In the genomic region with DNA sequence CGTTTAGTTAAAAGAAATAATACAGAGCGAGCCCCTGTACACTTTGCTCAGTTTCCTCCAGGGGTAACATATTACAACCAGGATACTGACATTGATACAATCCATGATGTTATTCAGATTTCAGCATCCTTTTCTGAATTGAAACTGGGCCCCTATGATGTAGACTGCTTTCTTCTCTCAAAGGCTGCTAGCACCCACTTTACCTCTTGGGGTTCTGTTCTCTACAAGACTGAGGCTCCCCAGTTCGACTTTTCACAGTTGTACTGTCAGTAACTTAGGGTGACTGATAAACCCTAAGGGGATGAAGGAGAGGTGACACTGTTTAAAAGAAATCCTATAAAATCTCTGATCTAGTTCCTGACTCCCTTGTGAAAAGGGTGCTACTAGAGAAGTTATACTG, we compare ENCODE assay signal across 8 cellular contexts. TPM values are rescaled to one million over a fixed set of nuclear protein-coding genes. Genes with fewer than 3 reads are reported as not detected.
DNase-seq lines count a peak whose midpoint lies in the region; ATAC-seq and TF ChIP-seq lines count a peak whose summit lies in the region.

No MANE protein-coding gene starts in this region.

- peak; percentile 14 for ATAC-seq in activated CD8-positive, alpha-beta T cell treated with anti-CD3 and anti-CD28 coated beads, Interleukin-2, amount 10 ng/mL, durations not matched to agents 7 days and 5 days

- H3K36me3 Mint-ChIP-seq in activated T-cell treated with anti-CD3 and anti-CD28 coated beads, Interleukin-2, amount 50 U/mL, for 24 hours (ENCODE audit: low read depth), result peaks cover 48% of the 10 kb centered on the region
- peaks cover 29% of the 10 kb centered on the region for H3K36me3 Mint-ChIP-seq in activated CD8-positive, alpha-beta T cell treated with anti-CD3 and anti-CD28 coated beads, Interleukin-2, amount 10 ng/mL, durations not matched to agents 7 days and 5 days (ENCODE audit: low read depth)
- H3K36me3 Mint-ChIP-seq in immature natural killer cell, result peaks cover 6 to 22% (median 19%) of the 10 kb centered on the region in 3 donors

- peak overlapping the region; percentile 71 to 84 for H3K27ac ChIP-seq in tibial artery

- TF ChIP-seq CTCF in tibial artery (IDR thresholded peaks at IDR 0.05), result no peak

- DNase-seq in activated T-cell treated with anti-CD3 and anti-CD28 coated beads, Interleukin-2, amount 50 U/mL, for 24 hours, result no peak
- DNase-seq in activated T-cell treated with anti-CD3 and anti-CD28 coated beads for 4 hours, result no peak
- DNase-seq in activated CD8-positive, alpha-beta T cell treated with anti-CD3 and anti-CD28 coated beads, Interleukin-2, amount 10 ng/mL, durations not matched to agents 7 days and 5 days, result peak; percentile 38
- DNase-seq in immature natural killer cell, result peak in 1 of 3 donors; percentile 2
- DNase-seq in tibial artery, result no peak
- no peak for DNase-seq in hippocampal formation (lab: John Stamatoyannopoulos, UW)
- no peak for DNase-seq in DMS53 treated with DMSO at 0.1 percent for 48 hours (lab: John Stamatoyannopoulos, UW; ENCODE audit: unreplicated experiment)
- no peak for DNase-seq in posterior cingulate gyrus

- CTCF ChIA-PET in activated CD8-positive, alpha-beta T cell treated with anti-CD3 and anti-CD28 coated beads, Interleukin-2, amount 10 ng/mL, durations not matched to agents 7 days and 5 days (lab: Charles Lee), result no interaction called here

- H3K9me3 Mint-ChIP-seq in activated T-cell treated with anti-CD3 and anti-CD28 coated beads, Interleukin-2, amount 50 U/mL, for 24 hours, result no peaks in the 10 kb centered on the region
- no peaks in the 10 kb centered on the region for H3K9me3 Mint-ChIP-seq in activated CD8-positive, alpha-beta T cell treated with anti-CD3 and anti-CD28 coated beads, Interleukin-2, amount 10 ng/mL, durations not matched to agents 7 days and 5 days (ENCODE audit: insufficient read depth)
- peaks cover 0 to 3% (median 0%) of the 10 kb centered on the region in 6 donors for H3K9me3 Mint-ChIP-seq in immature natural killer cell

- H3K27me3 ChIP-seq in tibial artery, result no peaks in the 10 kb centered on the region

- intact Hi-C loops in tibial artery (cut with DNase I; ENCODE audit: low total_unique reads), result no loop called here
- intact Hi-C loops in posterior cingulate gyrus (cut with DNase I), result no loop called here

- no peaks in the 10 kb centered on the region for H3K9me3 ChIP-seq in tibial artery

- peaks cover 20 to 37% (median 36%) of the 10 kb centered on the region in 3 donors for H3K36me3 ChIP-seq in tibial artery

- POLR2A ChIA-PET in activated CD8-positive, alpha-beta T cell treated with anti-CD3 and anti-CD28 coated beads, Interleukin-2, amount 10 ng/mL, durations not matched to agents 7 days and 5 days (lab: Charles Lee), result interaction anchor here (0.5 kb wide), 1 partner anchor 194 kb away, joined by 3 read pairs; no protein-coding TSS in a partner anchor

- peaks cover 32% of the 10 kb centered on the region for H3K4me1 Mint-ChIP-seq in activated T-cell treated with anti-CD3 and anti-CD28 coated beads, Interleukin-2, amount 50 U/mL, for 24 hours (ENCODE audit: low read depth)
- peaks cover 21% of the 10 kb centered on the region for H3K4me1 Mint-ChIP-seq in activated CD8-positive, alpha-beta T cell treated with anti-CD3 and anti-CD28 coated beads, Interleukin-2, amount 10 ng/mL, durations not matched to agents 7 days and 5 days (ENCODE audit: low read depth)
- H3K4me1 Mint-ChIP-seq in immature natural killer cell, result peaks cover 25 to 37% of the 10 kb centered on the region in 2 donors

- peak overlapping the region; percentile 91 for H3K4me3 Mint-ChIP-seq in activated T-cell treated with anti-CD3 and anti-CD28 coated beads, Interleukin-2, amount 50 U/mL, for 24 hours
- H3K4me3 Mint-ChIP-seq in activated CD8-positive, alpha-beta T cell treated with anti-CD3 and anti-CD28 coated beads, Interleukin-2, amount 10 ng/mL, durations not matched to agents 7 days and 5 days, result peak overlapping the region; percentile 94
- H3K4me3 Mint-ChIP-seq in immature natural killer cell, result peak overlapping the region; percentile 94 to 98 (median 97)

- H3K4me1 ChIP-seq in tibial artery, result peaks cover 0 to 16% (median 11%) of the 10 kb centered on the region in 4 donors

- H3K27ac Mint-ChIP-seq in activated T-cell treated with anti-CD3 and anti-CD28 coated beads, Interleukin-2, amount 50 U/mL, for 24 hours, result peak overlapping the region; percentile 98
- peak overlapping the region; percentile 97 for H3K27ac Mint-ChIP-seq in activated CD8-positive, alpha-beta T cell treated with anti-CD3 and anti-CD28 coated beads, Interleukin-2, amount 10 ng/mL, durations not matched to agents 7 days and 5 days
- peak overlapping the region; percentile 94 to 99 (median 98) for H3K27ac Mint-ChIP-seq in immature natural killer cell

- H3K27me3 Mint-ChIP-seq in activated T-cell treated with anti-CD3 and anti-CD28 coated beads, Interleukin-2, amount 50 U/mL, for 24 hours, result peaks cover 2% of the 10 kb centered on the region
- peaks cover 3% of the 10 kb centered on the region for H3K27me3 Mint-ChIP-seq in activated CD8-positive, alpha-beta T cell treated with anti-CD3 and anti-CD28 coated beads, Interleukin-2, amount 10 ng/mL, durations not matched to agents 7 days and 5 days (ENCODE audit: low read depth)
- peaks cover 16 to 19% (median 17%) of the 10 kb centered on the region in 3 donors for H3K27me3 Mint-ChIP-seq in immature natural killer cell (ENCODE audit: low read depth in 3 of 3)

- peak overlapping the region; percentile 68 to 80 for H3K4me3 ChIP-seq in tibial artery

RNA-seq across cellular contexts. Expression of a gene that starts 0.9 kb away (rescaled TPM):
- 10 to 100 TPM; 22.0 to 22.4 TPM for total RNA-seq in activated CD8-positive, alpha-beta T cell treated with anti-CD3 and anti-CD28 coated beads, Interleukin-2, amount 10 ng/mL, durations not matched to agents 7 days and 5 days
- polyA plus RNA-seq in immature natural killer cell, result 10 to 100 TPM; 17.6 to 37.0 (median 32.7) TPM

RNA-seq across cellular contexts. Expression of a gene that starts 39.6 kb away (rescaled TPM):
- 10 to 100 TPM; 43.5 to 47.1 TPM for total RNA-seq in activated CD8-positive, alpha-beta T cell treated with anti-CD3 and anti-CD28 coated beads, Interleukin-2, amount 10 ng/mL, durations not matched to agents 7 days and 5 days
- polyA plus RNA-seq in immature natural killer cell, result 10 to 100 TPM; 68.0 to 99.2 (median 76.4) TPM
